Comparison of ENCODE assay signal across 1 cellular context in genomic region chr1:182143825-182144661, GRCh38.
TF ChIP-seq lines count a peak whose summit lies in the region.

No MANE protein-coding gene starts in this region.

TF ChIP-seq in HCT116, 20 proteins besides CTCF, POLR2A, EP300 and RAD21 (continued from another document):
- TF ChIP-seq MAX (IDR thresholded peaks at IDR 0.05): no peak
